ENCODE assay signal across 8 cellular contexts in the genomic region with DNA sequence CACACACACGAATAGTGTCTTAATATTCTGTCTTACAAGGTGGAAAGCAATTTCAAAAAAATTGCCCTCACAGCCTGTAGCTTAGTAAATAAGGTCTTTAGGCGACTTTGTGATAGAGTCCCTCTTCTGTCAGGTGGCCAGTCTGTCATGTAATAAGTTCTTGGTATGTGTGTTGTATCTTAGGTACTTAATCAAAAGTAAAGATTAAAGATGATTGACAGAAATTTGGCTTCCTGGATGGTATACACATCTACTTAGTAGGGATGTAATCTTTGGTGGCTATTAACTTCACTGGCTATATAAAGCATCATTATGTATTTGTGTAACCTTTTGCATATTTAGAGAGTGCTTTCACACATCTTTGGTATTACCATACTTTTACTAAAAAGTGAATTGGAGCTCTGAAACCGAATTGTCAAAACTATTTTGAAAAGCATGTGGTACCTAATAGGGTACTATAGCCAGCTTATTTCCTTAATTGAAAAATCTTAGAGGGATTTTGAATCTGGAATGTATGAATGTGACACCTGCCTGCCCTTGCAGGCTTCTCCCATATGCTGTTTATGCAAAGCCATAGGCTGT. TPM values are rescaled to one million over a fixed set of nuclear protein-coding genes. Genes with fewer than 3 reads are reported as not detected.
DNase-seq lines count a peak whose midpoint lies in the region; ATAC-seq and TF ChIP-seq lines count a peak whose summit lies in the region.

No MANE protein-coding gene starts in this region.

- POLR2A ChIA-PET in Panc1 (lab: Charles Lee): no interaction called here

- BruUV-seq in Panc1 (replicated peaks; lab: Mats Ljungman, UMichigan): no TSS peak

- CTCF ChIA-PET in activated naive CD4-positive, alpha-beta T cell treated with anti-CD3 and anti-CD28 coated beads, Interleukin-2, amount 10 ng/mL, durations not matched to agents 7 days and 5 days (lab: Charles Lee): interaction anchor here (1.3 kb wide), 1 partner anchor 34 kb away, joined by 4 read pairs; no protein-coding TSS in a partner anchor
- CTCF ChIA-PET in Panc1 (lab: Charles Lee): no interaction called here

- H3K9me3 ChIP-seq in Panc1 (ENCODE audit: control insufficient read depth, insufficient read depth, low read depth, low read length) (no peaks in the 10 kb centered on the region), stomach (no peaks in the 10 kb centered on the region)

- no peak overlapping the region for H3K27ac Mint-ChIP-seq in activated naive CD4-positive, alpha-beta T cell treated with anti-CD3 and anti-CD28 coated beads, Interleukin-2, amount 10 ng/mL, durations not matched to agents 7 days and 5 days
- H3K27ac Mint-ChIP-seq in glutamatergic neuron (ENCODE audit: unreplicated experiment): peak overlapping the region; percentile 67
- peak overlapping the region in 1 of 2 donors; percentile 44 for H3K27ac Mint-ChIP-seq in stimulated activated naive CD8-positive, alpha-beta T cell treated with anti-CD3 and anti-CD28 coated beads, Interleukin-15, amount 100 ng/mL, for 72 hours

- no peak for ATAC-seq in Panc1
- no peak for ATAC-seq in stimulated activated naive CD8-positive, alpha-beta T cell treated with anti-CD3 and anti-CD28 coated beads, Interleukin-15, amount 100 ng/mL, for 72 hours
- ATAC-seq in GM19452 (IDR thresholded peaks at IDR 0.05; ENCODE audit: unreplicated experiment): no peak

- peaks cover 33% of the 10 kb centered on the region for H3K4me1 ChIP-seq in Panc1 (ENCODE audit: control insufficient read depth, insufficient read depth, low read length)
- H3K4me1 ChIP-seq in stomach: peaks cover 51 to 76% (median 64%) of the 10 kb centered on the region in 4 donors

- WGBS in stomach, 5 donors: 10 to 31% (median 25%) methylated on average over 3 of the region's 3 CpGs

- H3K4me1 Mint-ChIP-seq in activated naive CD4-positive, alpha-beta T cell treated with anti-CD3 and anti-CD28 coated beads, Interleukin-2, amount 10 ng/mL, durations not matched to agents 7 days and 5 days: peaks cover 66% of the 10 kb centered on the region
- peaks cover 46% of the 10 kb centered on the region for H3K4me1 Mint-ChIP-seq in glutamatergic neuron (ENCODE audit: low read depth, unreplicated experiment)
- peaks cover 71% of the 10 kb centered on the region for H3K4me1 Mint-ChIP-seq in stimulated activated naive CD8-positive, alpha-beta T cell treated with anti-CD3 and anti-CD28 coated beads, Interleukin-15, amount 100 ng/mL, for 72 hours

- intact Hi-C loops in Panc1 (cut with micrococcal nuclease; ENCODE audit: unreplicated experiment): no loop called here
- intact Hi-C loops in stomach (cut with DNase I; ENCODE audit: low total_unique reads): no loop called here

- H3K36me3 Mint-ChIP-seq in activated naive CD4-positive, alpha-beta T cell treated with anti-CD3 and anti-CD28 coated beads, Interleukin-2, amount 10 ng/mL, durations not matched to agents 7 days and 5 days: peaks cover 47% of the 10 kb centered on the region
- no peaks in the 10 kb centered on the region for H3K36me3 Mint-ChIP-seq in glutamatergic neuron (ENCODE audit: unreplicated experiment)

- H3K36me3 ChIP-seq in Panc1 (ENCODE audit: control insufficient read depth, insufficient read depth, low read length) (peaks cover 11% of the 10 kb centered on the region), stomach (peaks cover 0 to 15% (median 6%) of the 10 kb centered on the region in 4 donors)

- no peaks in the 10 kb centered on the region for H3K9me3 Mint-ChIP-seq in activated naive CD4-positive, alpha-beta T cell treated with anti-CD3 and anti-CD28 coated beads, Interleukin-2, amount 10 ng/mL, durations not matched to agents 7 days and 5 days
- H3K9me3 Mint-ChIP-seq in glutamatergic neuron (ENCODE audit: unreplicated experiment): no peaks in the 10 kb centered on the region
- no peaks in the 10 kb centered on the region for H3K9me3 Mint-ChIP-seq in stimulated activated naive CD8-positive, alpha-beta T cell treated with anti-CD3 and anti-CD28 coated beads, Interleukin-15, amount 100 ng/mL, for 72 hours

- in situ Hi-C loops in Panc1 (cut with HindIII; ENCODE audit: low pct_unique_long_range_greater_than_20kb, low sequenced_read_pairs): no loop called here

- TF ChIP-seq EP300 in stomach (IDR thresholded peaks at IDR 0.05): no peak

- no peak overlapping the region for H3K27ac ChIP-seq in Panc1 (ENCODE audit: low read length)
- peak overlapping the region in 1 of 5 donors; percentile 99 for H3K27ac ChIP-seq in stomach

- no peak for DNase-seq in activated naive CD4-positive, alpha-beta T cell treated with anti-CD3 and anti-CD28 coated beads, Interleukin-2, amount 10 ng/mL, durations not matched to agents 7 days and 5 days
- DNase-seq in activated naive CD4-positive, alpha-beta T cell treated with Interleukin-2 at 50 U/mL for 16 hours: no peak
- no peak for DNase-seq in Panc1 (ENCODE audit: low read depth, low spot score)
- DNase-seq in glutamatergic neuron: no peak
- DNase-seq in stimulated activated naive CD8-positive, alpha-beta T cell treated with anti-CD3 and anti-CD28 coated beads, Interleukin-15, amount 100 ng/mL, for 72 hours: no peak
- no peak for DNase-seq in stomach
- no peak for DNase-seq in AG08395 (ENCODE audit: low spot score)

- H3K27me3 ChIP-seq in Panc1 (ENCODE audit: control insufficient read depth, insufficient read depth, low read length) (no peaks in the 10 kb centered on the region), stomach (no peaks in the 10 kb centered on the region)

- no peak for TF ChIP-seq POLR2A in stomach (IDR thresholded peaks at IDR 0.05)

- no peaks in the 10 kb centered on the region for H3K27me3 Mint-ChIP-seq in activated naive CD4-positive, alpha-beta T cell treated with anti-CD3 and anti-CD28 coated beads, Interleukin-2, amount 10 ng/mL, durations not matched to agents 7 days and 5 days
- H3K27me3 Mint-ChIP-seq in glutamatergic neuron (ENCODE audit: unreplicated experiment): no peaks in the 10 kb centered on the region
- no peaks in the 10 kb centered on the region for H3K27me3 Mint-ChIP-seq in stimulated activated naive CD8-positive, alpha-beta T cell treated with anti-CD3 and anti-CD28 coated beads, Interleukin-15, amount 100 ng/mL, for 72 hours

- TF ChIP-seq CTCF in Panc1 (IDR thresholded peaks at IDR 0.05): no peak
- no peak for TF ChIP-seq CTCF in glutamatergic neuron (IDR thresholded peaks at IDR 0.05; ENCODE audit: partially characterized antibody, unreplicated experiment)
- no peak for TF ChIP-seq CTCF in stomach (IDR thresholded peaks at IDR 0.05)

- peak overlapping the region; percentile 48 for H3K4me3 Mint-ChIP-seq in activated naive CD4-positive, alpha-beta T cell treated with anti-CD3 and anti-CD28 coated beads, Interleukin-2, amount 10 ng/mL, durations not matched to agents 7 days and 5 days
- H3K4me3 Mint-ChIP-seq in glutamatergic neuron (ENCODE audit: unreplicated experiment): peak overlapping the region; percentile 85
- peak overlapping the region; percentile 71 to 97 for H3K4me3 Mint-ChIP-seq in stimulated activated naive CD8-positive, alpha-beta T cell treated with anti-CD3 and anti-CD28 coated beads, Interleukin-15, amount 100 ng/mL, for 72 hours

- H3K4me3 ChIP-seq in Panc1 (ENCODE audit: low read depth in 2 of 2, low read length in 2 of 2) (peak overlapping the region; percentile 6 to 12; a peak in 1 of 4 replicates), stomach (no peak overlapping the region)

RNA-seq across cellular contexts. Expression of a gene that starts 3.4 kb away (rescaled TPM):
- total RNA-seq in Panc1 (2021; ENCODE audit: unreplicated experiment): 290 TPM
- 138 TPM for polyA plus RNA-seq in Panc1 (2012; ENCODE audit: insufficient read length)
- total RNA-seq in glutamatergic neuron (ENCODE audit: unreplicated experiment): 127 TPM
- total RNA-seq in stomach: 100 to 1,000 TPM in 1 of 5 donors, 10 to 100 TPM in 4; 47.3 to 138 (median 68.7) TPM
- 10 to 100 TPM; 15.1 to 20.4 (median 18.6) TPM for polyA plus RNA-seq in stomach

RNA-seq across cellular contexts. Expression of a gene that starts 16.7 kb away (rescaled TPM):
- total RNA-seq in Panc1 (2021; ENCODE audit: unreplicated experiment): 202 TPM
- polyA plus RNA-seq in Panc1 (2012; ENCODE audit: insufficient read length): 298 TPM
- 82.9 TPM for total RNA-seq in glutamatergic neuron (ENCODE audit: unreplicated experiment)
- 10 to 100 TPM in 4 of 5 donors, not detected in 1; 24.6 to 80.6 (median 60.4) TPM for total RNA-seq in stomach
- 100 to 1,000 TPM; 111 to 177 (median 165) TPM for polyA plus RNA-seq in stomach

Comparison
In these comparisons a context has a peak if more than half of its experiments do, and no peak if none do; other contexts are left out.
1. H3K4me3 ChIP-seq: peak in Panc1 (2 of 2); none in stomach (0 of 4).
2. Peak in every context shown above with its lines, with median percentiles within 50 percentile points of each other: H3K4me3 Mint-ChIP-seq.